ENCODE assay signal across 1 cellular context in genomic region chr4:2472187-2472586, GRCh38.
TF ChIP-seq lines count a peak whose summit lies in the region.

No MANE protein-coding gene starts in this region.

TF ChIP-seq in GM12878, 131 proteins besides CTCF, POLR2A, EP300 and RAD21:
- no peak for TF ChIP-seq PRDM15 (CRISPR knock-in tag; IDR thresholded peaks at IDR 0.05)
- TF ChIP-seq MXI1 (IDR thresholded peaks at IDR 0.05; ENCODE audit: low read depth, low read length) = no peak
- TF ChIP-seq BCL11A (IDR thresholded peaks at IDR 0.05; ENCODE audit: low read depth, low read length) = no peak
- no peak for TF ChIP-seq SREBF2 (IDR thresholded peaks at IDR 0.05; ENCODE audit: low read length)
- no peak for TF ChIP-seq IRF5 (IDR thresholded peaks at IDR 0.05; ENCODE audit: borderline replicate concordance)
- TF ChIP-seq SIX5 (IDR thresholded peaks at IDR 0.05; ENCODE audit: low read depth, low read length, severe bottlenecking) = no peak
- TF ChIP-seq MYB (IDR thresholded peaks at IDR 0.05; ENCODE audit: borderline replicate concordance, low read depth, low read length) = no peak
- no peak for TF ChIP-seq EED (IDR thresholded peaks at IDR 0.05; ENCODE audit: low read depth)
- no peak for TF ChIP-seq KAT2A (conservative IDR thresholded peaks at IDR 0.05; ENCODE audit: control insufficient read depth, low read depth, low read length)
- no peak for TF ChIP-seq POLR2AphosphoS5 (IDR thresholded peaks at IDR 0.05; ENCODE audit: low read length)
